1 cellular context compared by ENCODE assay signal in the genomic region with DNA sequence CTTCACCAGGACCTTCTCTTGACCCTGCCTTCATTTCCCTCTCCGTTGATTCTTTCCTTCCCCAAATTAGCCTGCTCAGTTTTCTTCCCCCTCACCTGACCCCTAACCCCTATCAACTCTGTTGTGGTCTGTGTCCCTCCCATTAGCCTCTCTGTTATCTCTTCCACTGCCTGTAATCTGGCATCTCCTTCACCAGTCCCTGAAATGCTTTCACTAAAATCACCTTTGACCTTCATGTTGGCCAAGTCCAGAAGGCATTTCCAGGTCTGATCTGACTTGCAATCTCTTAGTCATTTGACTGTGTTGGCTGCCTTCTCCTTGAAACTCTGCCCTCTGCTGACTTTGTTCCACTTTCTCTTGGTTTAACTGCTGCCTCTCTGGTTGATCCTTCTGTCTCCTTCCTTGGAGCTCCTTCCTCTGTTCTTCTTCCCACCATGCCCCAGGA.
TF ChIP-seq lines count a peak whose summit lies in the region.

No MANE protein-coding gene starts in this region.

TF ChIP-seq in GM12878, 131 proteins besides CTCF, POLR2A, EP300 and RAD21:
- TF ChIP-seq, protein P1, sequence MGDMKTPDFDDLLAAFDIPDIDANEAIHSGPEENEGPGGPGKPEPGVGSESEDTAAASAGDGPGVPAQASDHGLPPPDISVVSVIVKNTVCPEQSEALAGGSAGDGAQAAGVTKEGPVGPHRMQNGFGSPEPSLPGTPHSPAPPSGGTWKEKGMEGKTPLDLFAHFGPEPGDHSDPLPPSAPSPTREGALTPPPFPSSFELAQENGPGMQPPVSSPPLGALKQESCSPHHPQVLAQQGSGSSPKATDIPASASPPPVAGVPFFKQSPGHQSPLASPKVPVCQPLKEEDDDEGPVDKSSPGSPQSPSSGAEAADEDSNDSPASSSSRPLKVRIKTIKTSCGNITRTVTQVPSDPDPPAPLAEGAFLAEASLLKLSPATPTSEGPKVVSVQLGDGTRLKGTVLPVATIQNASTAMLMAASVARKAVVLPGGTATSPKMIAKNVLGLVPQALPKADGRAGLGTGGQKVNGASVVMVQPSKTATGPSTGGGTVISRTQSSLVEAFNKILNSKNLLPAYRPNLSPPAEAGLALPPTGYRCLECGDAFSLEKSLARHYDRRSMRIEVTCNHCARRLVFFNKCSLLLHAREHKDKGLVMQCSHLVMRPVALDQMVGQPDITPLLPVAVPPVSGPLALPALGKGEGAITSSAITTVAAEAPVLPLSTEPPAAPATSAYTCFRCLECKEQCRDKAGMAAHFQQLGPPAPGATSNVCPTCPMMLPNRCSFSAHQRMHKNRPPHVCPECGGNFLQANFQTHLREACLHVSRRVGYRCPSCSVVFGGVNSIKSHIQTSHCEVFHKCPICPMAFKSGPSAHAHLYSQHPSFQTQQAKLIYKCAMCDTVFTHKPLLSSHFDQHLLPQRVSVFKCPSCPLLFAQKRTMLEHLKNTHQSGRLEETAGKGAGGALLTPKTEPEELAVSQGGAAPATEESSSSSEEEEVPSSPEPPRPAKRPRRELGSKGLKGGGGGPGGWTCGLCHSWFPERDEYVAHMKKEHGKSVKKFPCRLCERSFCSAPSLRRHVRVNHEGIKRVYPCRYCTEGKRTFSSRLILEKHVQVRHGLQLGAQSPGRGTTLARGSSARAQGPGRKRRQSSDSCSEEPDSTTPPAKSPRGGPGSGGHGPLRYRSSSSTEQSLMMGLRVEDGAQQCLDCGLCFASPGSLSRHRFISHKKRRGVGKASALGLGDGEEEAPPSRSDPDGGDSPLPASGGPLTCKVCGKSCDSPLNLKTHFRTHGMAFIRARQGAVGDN (IDR thresholded peaks at IDR 0.05) = no peak
- TF ChIP-seq SMC3 (IDR thresholded peaks at IDR 0.05; ENCODE audit: borderline replicate concordance, low read length) (peak; percentile 14; the same call in 1 of the 2 replicates), MTA2 (IDR thresholded peaks at IDR 0.05; ENCODE audit: low read depth) (peak; percentile 20; the same call in 1 of the 2 replicates), NR2F1 (conservative IDR thresholded peaks at IDR 0.05) (peak; percentile 87), NBN (IDR thresholded peaks at IDR 0.05) (0 out of 2 replicates have a peak, but pooled peaks have one; percentile 47), NR2C1 (IDR thresholded peaks at IDR 0.05) (peak; percentile 55), ZNF217 (IDR thresholded peaks at IDR 0.05) (no peak), HDGF (IDR thresholded peaks at IDR 0.05) (0 out of 2 replicates have a peak, but pooled peaks have one; percentile 46)
- TF ChIP-seq, protein P2, sequence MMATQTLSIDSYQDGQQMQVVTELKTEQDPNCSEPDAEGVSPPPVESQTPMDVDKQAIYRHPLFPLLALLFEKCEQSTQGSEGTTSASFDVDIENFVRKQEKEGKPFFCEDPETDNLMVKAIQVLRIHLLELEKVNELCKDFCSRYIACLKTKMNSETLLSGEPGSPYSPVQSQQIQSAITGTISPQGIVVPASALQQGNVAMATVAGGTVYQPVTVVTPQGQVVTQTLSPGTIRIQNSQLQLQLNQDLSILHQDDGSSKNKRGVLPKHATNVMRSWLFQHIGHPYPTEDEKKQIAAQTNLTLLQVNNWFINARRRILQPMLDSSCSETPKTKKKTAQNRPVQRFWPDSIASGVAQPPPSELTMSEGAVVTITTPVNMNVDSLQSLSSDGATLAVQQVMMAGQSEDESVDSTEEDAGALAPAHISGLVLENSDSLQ (IDR thresholded peaks at IDR 0.05) = no peak
- TF ChIP-seq, protein P3, sequence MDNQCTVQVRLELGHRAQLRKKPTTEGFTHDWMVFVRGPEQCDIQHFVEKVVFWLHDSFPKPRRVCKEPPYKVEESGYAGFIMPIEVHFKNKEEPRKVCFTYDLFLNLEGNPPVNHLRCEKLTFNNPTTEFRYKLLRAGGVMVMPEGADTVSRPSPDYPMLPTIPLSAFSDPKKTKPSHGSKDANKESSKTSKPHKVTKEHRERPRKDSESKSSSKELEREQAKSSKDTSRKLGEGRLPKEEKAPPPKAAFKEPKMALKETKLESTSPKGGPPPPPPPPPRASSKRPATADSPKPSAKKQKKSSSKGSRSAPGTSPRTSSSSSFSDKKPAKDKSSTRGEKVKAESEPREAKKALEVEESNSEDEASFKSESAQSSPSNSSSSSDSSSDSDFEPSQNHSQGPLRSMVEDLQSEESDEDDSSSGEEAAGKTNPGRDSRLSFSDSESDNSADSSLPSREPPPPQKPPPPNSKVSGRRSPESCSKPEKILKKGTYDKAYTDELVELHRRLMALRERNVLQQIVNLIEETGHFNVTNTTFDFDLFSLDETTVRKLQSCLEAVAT (IDR thresholded peaks at IDR 0.05) = peak; percentile 59; the same call in 1 of the 2 replicates
